9 cellular contexts compared by ENCODE assay signal in the genomic region with DNA sequence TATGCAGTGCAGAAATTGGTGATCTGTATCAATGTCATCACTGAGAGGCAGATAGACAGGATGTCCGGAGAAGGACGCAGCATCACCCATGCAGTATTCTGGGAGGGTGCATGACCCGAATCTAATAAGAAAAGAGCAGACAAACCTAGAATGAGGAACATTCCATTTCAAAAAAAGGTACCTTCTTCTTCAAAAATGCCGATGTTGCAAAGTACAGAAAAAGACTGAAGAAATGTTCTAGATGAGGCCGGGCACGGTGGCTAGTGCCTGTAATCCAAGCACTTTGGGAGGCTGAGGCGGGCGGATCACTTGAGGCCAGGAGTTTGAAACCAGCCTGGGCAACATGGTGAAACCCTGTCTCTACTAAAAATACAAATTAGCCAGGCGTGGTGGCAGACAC. TPM values are rescaled to one million over a fixed set of nuclear protein-coding genes. Genes with fewer than 3 reads are reported as not detected.
"Had no signal": no experiment of that assay in that cellular context is flagged by ENCODE, and none has a peak within 500 bp of the region (broad histone marks: within the 10 kb centered on the region; RNA-seq: fewer than 3 reads in every experiment).

No MANE protein-coding gene starts in this region.

RNA-seq across cellular contexts. Expression of a gene that starts 28.2 kb away (rescaled TPM):
- total RNA-seq: activated CD4-positive, alpha-beta memory T cell treated with anti-CD3 and anti-CD28 coated beads for 36 hours; activated CD4-positive, alpha-beta T cell treated with anti-CD3 and anti-CD28 coated beads for 36 hours; activated CD4-positive, alpha-beta T cell treated with anti-CD3 and anti-CD28 coated beads, Interleukin-2, amount 10 ng/mL, durations not matched to agents 24 days and 14 days; activated CD4-positive, alpha-beta T cell treated with anti-CD3 and anti-CD28 coated beads, Interleukin-2, amount 10 ng/mL, durations not matched to agents 7 days and 5 days; activated CD8-positive, alpha-beta memory T cell treated with anti-CD3 and anti-CD28 coated beads for 36 hours; activated CD8-positive, alpha-beta memory T cell treated with anti-CD3 and anti-CD28 coated beads, Interleukin-2, amount 10 ng/mL, durations not matched to agents 7 days and 5 days; activated CD8-positive, alpha-beta T cell treated with anti-CD3 and anti-CD28 coated beads for 36 hours; activated CD8-positive, alpha-beta T cell treated with anti-CD3 and anti-CD28 coated beads, Interleukin-2, amount 10 ng/mL, durations not matched to agents 7 days and 5 days; T-helper 1 cell treated with Interleukin-12 subunit alpha and Interleukin-12 subunit beta and Interleukin-4 antibody, amounts not matched to agents 30 ng/mL and 1 ng/mL, for 36 hours had no signal
